ENCODE assay signal across 8 cellular contexts in the genomic region with DNA sequence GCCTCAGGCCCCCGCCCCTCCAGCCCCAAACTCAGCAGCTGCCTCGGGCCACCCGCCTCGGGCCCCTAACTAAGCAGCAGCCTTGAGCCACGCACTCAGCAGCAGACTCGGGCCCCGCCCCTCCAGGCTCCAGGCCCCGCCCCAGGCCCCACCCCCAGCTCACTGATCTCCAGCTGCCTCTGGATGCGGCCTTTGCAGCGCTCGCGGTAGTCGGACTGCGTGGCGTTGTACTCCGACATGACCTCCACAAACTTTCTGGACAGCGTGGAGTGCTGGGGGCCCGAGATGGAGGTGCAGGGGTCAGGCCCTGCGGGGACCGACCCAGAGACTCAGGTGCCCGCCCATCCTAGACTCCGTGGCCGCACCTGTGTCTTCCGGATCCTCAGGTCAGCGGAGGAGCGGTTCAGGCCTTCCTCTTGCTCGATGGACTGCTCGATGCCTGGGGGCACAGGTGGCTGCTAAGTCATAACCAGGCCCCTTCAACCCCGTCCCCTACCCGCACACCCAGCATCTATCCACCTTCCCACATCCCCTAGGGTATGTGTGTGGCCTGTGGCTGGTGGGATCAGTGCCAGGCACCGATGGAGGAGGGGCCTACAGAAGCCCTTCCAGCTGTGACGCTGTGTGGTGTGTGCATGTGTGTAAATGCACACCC. TPM values are rescaled to one million over a fixed set of nuclear protein-coding genes. Genes with fewer than 3 reads are reported as not detected.
DNase-seq lines count a peak whose midpoint lies in the region; ATAC-seq, FAIRE-seq and TF ChIP-seq lines count a peak whose summit lies in the region.

No MANE protein-coding gene starts in this region.

- H3K4me3 ChIP-seq in HUES6 (ENCODE audit: low read depth, low read length) (peak overlapping the region; percentile 32; the same call in 1 of the 2 replicates), cardiac muscle cell (no peak overlapping the region), spleen (peak overlapping the region in 6 of 8 donors; percentile 9 to 59 (median 29))

- TF ChIP-seq CTCF in cardiac muscle cell (IDR thresholded peaks at IDR 0.05; ENCODE audit: low read depth, low read length) = no peak
- no peak for TF ChIP-seq CTCF in spleen (IDR thresholded peaks at IDR 0.05 in 8 of 11, conservative IDR thresholded peaks at IDR 0.05 in 3 of 11)
- no peak for TF ChIP-seq CTCF in D721Med (IDR thresholded peaks at IDR 0.05; ENCODE audit: insufficient read depth, missing control alignments)

- no peak overlapping the region for H3K9ac ChIP-seq in HUES6 (ENCODE audit: low read length)

- H3K4me1 ChIP-seq in HUES6 (ENCODE audit: control insufficient read depth, insufficient read depth, low read length) (peaks cover 22% of the 10 kb centered on the region), cardiac muscle cell (ENCODE audit: low read depth) (peaks cover 6% of the 10 kb centered on the region), spleen (peaks cover 0 to 31% (median 17%) of the 10 kb centered on the region in 6 donors)

- H3K36me3 ChIP-seq in HUES6 (ENCODE audit: control insufficient read depth, insufficient read depth, low read length) = peaks cover 18% of the 10 kb centered on the region
- no peaks in the 10 kb centered on the region for H3K36me3 ChIP-seq in cardiac muscle cell
- H3K36me3 ChIP-seq in spleen = peaks cover 0 to 59% (median 9%) of the 10 kb centered on the region in 6 donors

- H3K27ac ChIP-seq in HUES6 (ENCODE audit: low read depth, low read length) = no peak overlapping the region
- no peak overlapping the region for H3K27ac ChIP-seq in cardiac muscle cell
- no peak overlapping the region for H3K27ac ChIP-seq in spleen

- H3K27me3 ChIP-seq in HUES6 (ENCODE audit: control insufficient read depth, insufficient read depth, low read length) = no peaks in the 10 kb centered on the region
- H3K27me3 ChIP-seq in cardiac muscle cell = no peaks in the 10 kb centered on the region
- peaks cover 0 to 11% (median 0%) of the 10 kb centered on the region in 7 donors for H3K27me3 ChIP-seq in spleen (replicated peaks in 1 of 7)

- DNase-seq in activated CD4-positive, alpha-beta T cell treated with anti-CD3 and anti-CD28 coated beads, Interleukin-2, amount 50 U/mL, for 48 hours = peak; percentile 43 to 49
- peak; percentile 56 to 88 for DNase-seq in cardiac muscle cell (ENCODE audit: low read depth in 1 of 2, low spot score in 1 of 2)
- peak; percentile 80 for DNase-seq in spleen
- DNase-seq in HPDE6-E6E7 (ENCODE audit: extremely low spot score) = no peak
- no peak for DNase-seq in D721Med (ENCODE audit: insufficient read length, low spot score)

- TF ChIP-seq POLR2A in spleen (IDR thresholded peaks at IDR 0.05) = no peak

- H3K9me3 ChIP-seq in HUES6 (ENCODE audit: control insufficient read depth, insufficient read depth, low read depth, low read length) = no peaks in the 10 kb centered on the region
- H3K9me3 ChIP-seq in cardiac muscle cell (ENCODE audit: low read depth) = no peaks in the 10 kb centered on the region
- no peaks in the 10 kb centered on the region for H3K9me3 ChIP-seq in spleen

- intact Hi-C loops in spleen (cut with DNase I; ENCODE audit: low total_unique reads) = no loop called here

- WGBS in spleen, 5 donors = 31 to 46% (median 36%) methylated on average over 7 to 32 of the region's 32 CpGs

- no peak for FAIRE-seq in D721Med (lab: Jason Lieb, UNC)

- ATAC-seq in GM21526 (IDR thresholded peaks at IDR 0.05; ENCODE audit: low FRiP score, unreplicated experiment) (no peak), HG03280 (IDR thresholded peaks at IDR 0.05; ENCODE audit: unreplicated experiment) (no peak)

RNA-seq across cellular contexts. Expression of a gene that starts 15.4 kb away (rescaled TPM):
- total RNA-seq in cardiac muscle cell (14.4 and 20.6 TPM in 2 replicates), spleen (1 to 10 TPM; 4.2 to 7.8 (median 5.6) TPM)
- polyA plus RNA-seq in cardiac muscle cell (9.8 and 11.8 TPM in 2 replicates), spleen (1 to 10 TPM; 1.3 to 3.1 (median 1.8) TPM)

RNA-seq across cellular contexts. Expression of a gene that starts 20.7 kb away (rescaled TPM):
- total RNA-seq in cardiac muscle cell (63.9 and 100.0 TPM in 2 replicates), spleen (10 to 100 TPM; 44.2 to 54.8 (median 54.0) TPM)
- polyA plus RNA-seq in cardiac muscle cell (141 and 170 TPM in 2 replicates), spleen (10 to 100 TPM; 62.5 to 71.4 (median 70.7) TPM)

RNA-seq across cellular contexts. Expression of a gene that starts 20.9 kb away (rescaled TPM):
- total RNA-seq in cardiac muscle cell = 9.9 and 10.1 TPM in 2 replicates
- polyA plus RNA-seq in cardiac muscle cell = 23.4 and 24.3 TPM in 2 replicates
- total RNA-seq in spleen = 10 to 100 TPM in 2 of 7 donors, 1 to 10 TPM in 5; 5.6 to 12.7 (median 8.6) TPM
- 10 to 100 TPM in 1 of 3 donors, 1 to 10 TPM in 2; 6.1 to 10.3 (median 8.7) TPM for polyA plus RNA-seq in spleen

RNA-seq across cellular contexts. Expression of a gene that starts 34.5 kb away (rescaled TPM):
- total RNA-seq in cardiac muscle cell = 30.9 and 48.9 TPM in 2 replicates
- polyA plus RNA-seq in cardiac muscle cell = 42.2 and 59.6 TPM in 2 replicates
- total RNA-seq in spleen = 10 to 100 TPM; 11.4 to 26.0 (median 20.6) TPM
- 10 to 100 TPM; 13.3 to 17.6 (median 16.3) TPM for polyA plus RNA-seq in spleen

RNA-seq across cellular contexts. Expression of a gene that starts 36.5 kb away (rescaled TPM):
- 31.0 and 32.0 TPM in 2 replicates for total RNA-seq in cardiac muscle cell
- polyA plus RNA-seq in cardiac muscle cell = 14.6 and 19.8 TPM in 2 replicates
- total RNA-seq in spleen = 1 to 10 TPM in 4 of 7 donors, under 1 TPM in 3; 0.23 to 1.6 (median 1.0) TPM
- polyA plus RNA-seq in spleen = 1 to 10 TPM in 1 of 3 donors, under 1 TPM in 2; 0.80 to 1.0 (median 0.86) TPM

Comparison
In these comparisons a context has a peak if more than half of its experiments do, and no peak if none do; other contexts are left out.
1. DNase-seq: peak in activated CD4-positive, alpha-beta T cell treated with anti-CD3 and anti-CD28 coated beads, Interleukin-2, amount 50 U/mL, for 48 hours (2 of 2), cardiac muscle cell (2 of 2) and spleen (single experiment); none in HPDE6-E6E7 (single experiment) and D721Med (single experiment).